Comparison of ENCODE assay signal across 1 cellular context in genomic region chr10:30438016-30438850, GRCh38.
TF ChIP-seq lines count a peak whose summit lies in the region.

No MANE protein-coding gene starts in this region.

TF ChIP-seq in HepG2, 621 proteins besides CTCF, POLR2A, EP300 and RAD21 (continued from another document and continues in another):
- TF ChIP-seq, protein P1, sequence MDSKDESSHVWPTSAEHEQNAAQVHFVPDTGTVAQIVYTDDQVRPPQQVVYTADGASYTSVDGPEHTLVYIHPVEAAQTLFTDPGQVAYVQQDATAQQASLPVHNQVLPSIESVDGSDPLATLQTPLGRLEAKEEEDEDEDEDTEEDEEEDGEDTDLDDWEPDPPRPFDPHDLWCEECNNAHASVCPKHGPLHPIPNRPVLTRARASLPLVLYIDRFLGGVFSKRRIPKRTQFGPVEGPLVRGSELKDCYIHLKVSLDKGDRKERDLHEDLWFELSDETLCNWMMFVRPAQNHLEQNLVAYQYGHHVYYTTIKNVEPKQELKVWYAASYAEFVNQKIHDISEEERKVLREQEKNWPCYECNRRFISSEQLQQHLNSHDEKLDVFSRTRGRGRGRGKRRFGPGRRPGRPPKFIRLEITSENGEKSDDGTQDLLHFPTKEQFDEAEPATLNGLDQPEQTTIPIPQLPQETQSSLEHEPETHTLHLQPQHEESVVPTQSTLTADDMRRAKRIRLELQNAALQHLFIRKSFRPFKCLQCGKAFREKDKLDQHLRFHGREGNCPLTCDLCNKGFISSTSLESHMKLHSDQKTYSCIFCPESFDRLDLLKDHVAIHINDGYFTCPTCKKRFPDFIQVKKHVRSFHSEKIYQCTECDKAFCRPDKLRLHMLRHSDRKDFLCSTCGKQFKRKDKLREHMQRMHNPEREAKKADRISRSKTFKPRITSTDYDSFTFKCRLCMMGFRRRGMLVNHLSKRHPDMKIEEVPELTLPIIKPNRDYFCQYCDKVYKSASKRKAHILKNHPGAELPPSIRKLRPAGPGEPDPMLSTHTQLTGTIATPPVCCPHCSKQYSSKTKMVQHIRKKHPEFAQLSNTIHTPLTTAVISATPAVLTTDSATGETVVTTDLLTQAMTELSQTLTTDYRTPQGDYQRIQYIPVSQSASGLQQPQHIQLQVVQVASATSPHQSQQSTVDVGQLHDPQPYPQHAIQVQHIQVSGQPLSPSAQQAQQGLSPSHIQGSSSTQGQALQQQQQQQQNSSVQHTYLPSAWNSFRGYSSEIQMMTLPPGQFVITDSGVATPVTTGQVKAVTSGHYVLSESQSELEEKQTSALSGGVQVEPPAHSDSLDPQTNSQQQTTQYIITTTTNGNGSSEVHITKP (CRISPR knock-in tag; IDR thresholded peaks at IDR 0.05; ENCODE audit: low read depth): peak; percentile 56; the same call in 1 of the 2 replicates
- TF ChIP-seq HMG20B (CRISPR knock-in tag; conservative IDR thresholded peaks at IDR 0.05) (peak; percentile 63; the same call in 1 of the 2 replicates), ZNF549 (CRISPR knock-in tag; IDR thresholded peaks at IDR 0.05) (no peak), ZNF503 (CRISPR knock-in tag; IDR thresholded peaks at IDR 0.05) (0 out of 2 replicates have a peak, but pooled peaks have one; percentile 69), ARID4A (CRISPR knock-in tag; IDR thresholded peaks at IDR 0.05; ENCODE audit: borderline replicate concordance) (peak; percentile 65; the same call in 1 of the 2 replicates), SMARCE1 (IDR thresholded peaks at IDR 0.05; ENCODE audit: borderline replicate concordance) (no peak), SOX13 (IDR thresholded peaks at IDR 0.05) (no peak), SOX13 (CRISPR knock-in tag; conservative IDR thresholded peaks at IDR 0.05 in 1 of 2, IDR thresholded peaks at IDR 0.05 in 1 of 2) (peak in 1 of 2 experiments; percentile 82; a peak in 2 of 4 replicates), ZNF563 (CRISPR knock-in tag; IDR thresholded peaks at IDR 0.05) (no peak), ZBTB8A (CRISPR knock-in tag; IDR thresholded peaks at IDR 0.05; ENCODE audit: borderline replicate concordance, low read depth) (no peak), FOSL2 (CRISPR knock-in tag; IDR thresholded peaks at IDR 0.05) (peak; percentile 65; the same call in 1 of the 2 replicates), TOPORS (CRISPR knock-in tag; IDR thresholded peaks at IDR 0.05) (no peak), ZNF615 (CRISPR knock-in tag; IDR thresholded peaks at IDR 0.05; ENCODE audit: borderline replicate concordance) (no peak), XRCC5 (optimal IDR thresholded peaks at IDR 0.05; ENCODE audit: low read length) (peak; percentile 52), ZNF34 (CRISPR knock-in tag; IDR thresholded peaks at IDR 0.05; ENCODE audit: borderline replicate concordance) (no peak), ZMYM4 (CRISPR knock-in tag; IDR thresholded peaks at IDR 0.05) (peak; percentile 67), FLYWCH1 (CRISPR knock-in tag; IDR thresholded peaks at IDR 0.05) (no peak), ZSCAN5A (CRISPR knock-in tag; IDR thresholded peaks at IDR 0.05; ENCODE audit: borderline replicate concordance) (peak; percentile 65; the same call in 1 of the 2 replicates), KMT2A (CRISPR knock-in tag; IDR thresholded peaks at IDR 0.05) (peak; percentile 50; the same call in 1 of the 2 replicates), HNF4A (CRISPR knock-in tag; IDR thresholded peaks at IDR 0.05) (peak; percentile 71), KDM2A (CRISPR knock-in tag; IDR thresholded peaks at IDR 0.05; ENCODE audit: borderline replicate concordance, low read depth) (no peak), SMAD9 (CRISPR knock-in tag; IDR thresholded peaks at IDR 0.05) (no peak), RNF219 (CRISPR knock-in tag; IDR thresholded peaks at IDR 0.05) (no peak), ARHGAP35 (CRISPR knock-in tag; IDR thresholded peaks at IDR 0.05; ENCODE audit: borderline replicate concordance) (no peak), ZNF317 (CRISPR knock-in tag; IDR thresholded peaks at IDR 0.05) (no peak), ZNF430 (CRISPR knock-in tag; IDR thresholded peaks at IDR 0.05) (no peak), ZBTB43 (CRISPR knock-in tag; conservative IDR thresholded peaks at IDR 0.05) (peak; percentile 65; the same call in 1 of the 2 replicates), KLF6 (CRISPR knock-in tag; IDR thresholded peaks at IDR 0.05) (no peak), HBP1 (CRISPR knock-in tag; IDR thresholded peaks at IDR 0.05; ENCODE audit: low read depth) (no peak), ZNF710 (CRISPR knock-in tag; IDR thresholded peaks at IDR 0.05; ENCODE audit: borderline replicate concordance) (peak; percentile 28; the same call in 1 of the 2 replicates)
- TF ChIP-seq, protein P2, sequence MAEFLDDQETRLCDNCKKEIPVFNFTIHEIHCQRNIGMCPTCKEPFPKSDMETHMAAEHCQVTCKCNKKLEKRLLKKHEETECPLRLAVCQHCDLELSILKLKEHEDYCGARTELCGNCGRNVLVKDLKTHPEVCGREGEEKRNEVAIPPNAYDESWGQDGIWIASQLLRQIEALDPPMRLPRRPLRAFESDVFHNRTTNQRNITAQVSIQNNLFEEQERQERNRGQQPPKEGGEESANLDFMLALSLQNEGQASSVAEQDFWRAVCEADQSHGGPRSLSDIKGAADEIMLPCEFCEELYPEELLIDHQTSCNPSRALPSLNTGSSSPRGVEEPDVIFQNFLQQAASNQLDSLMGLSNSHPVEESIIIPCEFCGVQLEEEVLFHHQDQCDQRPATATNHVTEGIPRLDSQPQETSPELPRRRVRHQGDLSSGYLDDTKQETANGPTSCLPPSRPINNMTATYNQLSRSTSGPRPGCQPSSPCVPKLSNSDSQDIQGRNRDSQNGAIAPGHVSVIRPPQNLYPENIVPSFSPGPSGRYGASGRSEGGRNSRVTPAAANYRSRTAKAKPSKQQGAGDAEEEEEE (CRISPR knock-in tag; IDR thresholded peaks at IDR 0.05; ENCODE audit: borderline replicate concordance): no peak
- TF ChIP-seq, protein P3, sequence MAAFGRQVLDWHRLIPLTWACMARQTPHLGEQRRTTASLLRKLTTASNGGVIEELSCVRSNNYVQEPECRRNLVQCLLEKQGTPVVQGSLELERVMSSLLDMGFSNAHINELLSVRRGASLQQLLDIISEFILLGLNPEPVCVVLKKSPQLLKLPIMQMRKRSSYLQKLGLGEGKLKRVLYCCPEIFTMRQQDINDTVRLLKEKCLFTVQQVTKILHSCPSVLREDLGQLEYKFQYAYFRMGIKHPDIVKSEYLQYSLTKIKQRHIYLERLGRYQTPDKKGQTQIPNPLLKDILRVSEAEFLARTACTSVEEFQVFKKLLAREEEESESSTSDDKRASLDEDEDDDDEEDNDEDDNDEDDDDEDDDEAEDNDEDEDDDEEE (CRISPR knock-in tag; IDR thresholded peaks at IDR 0.05): no peak
